In genomic region chr1:996851-997727, GRCh38 we compare ENCODE assay signal across 15 cellular contexts. TPM values are rescaled to one million over a fixed set of nuclear protein-coding genes. Genes with fewer than 3 reads are reported as not detected.
A peak's percentile ranks its signal among the peaks of the same experiment; 100 is the strongest.
DNase-seq lines count a peak whose midpoint lies in the region; ATAC-seq and TF ChIP-seq lines count a peak whose summit lies in the region.
"Had no signal": no experiment of that assay in that cellular context is flagged by ENCODE, and none has a peak within 500 bp of the region (broad histone marks: within the 10 kb centered on the region; RNA-seq: fewer than 3 reads in every experiment).

No MANE protein-coding gene starts in this region.

- H2AK9ac ChIP-seq in IMR-90 (replicated peaks; ENCODE audit: low read depth, low read length, poor library complexity) = peak overlapping the region; percentile 55

- no peak for TF ChIP-seq RAD21 in IMR-90 (IDR thresholded peaks at IDR 0.05; ENCODE audit: low read length)

- no peak overlapping the region; the same call in 1 of the 2 replicates for H3K14ac ChIP-seq in IMR-90 (replicated peaks; ENCODE audit: low read depth, low read length)

- peaks cover 18% of the 10 kb centered on the region for H3K4me1 Mint-ChIP-seq in CD4-positive, alpha-beta T cell (ENCODE audit: low read depth)
- H3K4me1 Mint-ChIP-seq in effector memory CD8-positive, alpha-beta T cell (ENCODE audit: low read depth in 2 of 2) = peaks cover 9 to 10% of the 10 kb centered on the region in 2 donors
- peaks cover 8% of the 10 kb centered on the region for H3K4me1 Mint-ChIP-seq in neural crest cell

- H3K36me3 ChIP-seq in IMR-90 (ENCODE audit: control insufficient read depth, insufficient read depth, low read length) = no peaks in the 10 kb centered on the region
- H3K36me3 ChIP-seq: breast epithelium had no signal

- peaks cover 41% of the 10 kb centered on the region for H3K27me3 ChIP-seq in CD4-positive, alpha-beta T cell (ENCODE audit: control insufficient read depth, insufficient read depth, low read length)
- H3K27me3 ChIP-seq in IMR-90 (ENCODE audit: control insufficient read depth, insufficient read depth, low read length) = no peaks in the 10 kb centered on the region
- H3K27me3 ChIP-seq: SJSA1, testis had no signal

- no peak overlapping the region for H3K18ac ChIP-seq in IMR-90 (ENCODE audit: low read depth, low read length)

- peaks cover 7% of the 10 kb centered on the region; the same call in 1 of the 2 replicates for H4K20me1 ChIP-seq in IMR-90 (ENCODE audit: insufficient read depth, low read length)

- CTCF ChIA-PET in CD4-positive, alpha-beta T cell (lab: Charles Lee) = interaction anchor here (0.6 to 1.1 kb wide), 2 partner anchors 83 to 128 kb away, joined by 3 read pairs; no protein-coding TSS in a partner anchor
- CTCF ChIA-PET in IMR-90 (lab: Yijun Ruan, JAX) = no interaction called here

- TF ChIP-seq POLR2A in IMR-90 (IDR thresholded peaks at IDR 0.05; ENCODE audit: low read depth, low read length) = peak; percentile 46

- H2AK5ac ChIP-seq in IMR-90 (ENCODE audit: low read depth, low read length) = no peak overlapping the region

- BruUV-seq in IMR-90 (replicated peaks; lab: Mats Ljungman, UMichigan) = no TSS peak

- peaks cover 4% of the 10 kb centered on the region for H3K36me3 Mint-ChIP-seq in CD4-positive, alpha-beta T cell (ENCODE audit: low read depth)
- peaks cover 30% of the 10 kb centered on the region for H3K36me3 Mint-ChIP-seq in effector memory CD8-positive, alpha-beta T cell (ENCODE audit: insufficient read depth)
- peaks cover 3% of the 10 kb centered on the region for H3K36me3 Mint-ChIP-seq in neural crest cell (ENCODE audit: low read depth)
- H3K36me3 Mint-ChIP-seq: CD4-positive, CD25-positive, alpha-beta regulatory T cell had no signal

- H3K4me3 Mint-ChIP-seq in CD4-positive, alpha-beta T cell = peak overlapping the region; percentile 79
- peak overlapping the region; percentile 8 to 53 for H3K4me3 Mint-ChIP-seq in effector memory CD8-positive, alpha-beta T cell
- H3K4me3 Mint-ChIP-seq in neural crest cell = peak overlapping the region; percentile 69
- H3K4me3 Mint-ChIP-seq: activated CD8-positive, alpha-beta T cell treated with anti-CD3 and anti-CD28 coated beads, Interleukin-2, amount 10 ng/mL, durations not matched to agents 7 days and 5 days had no signal

- H3K79me1 ChIP-seq in IMR-90 (ENCODE audit: low read depth in 1 of 2, low read length in 2 of 2) = peaks cover 3 to 26% of the 10 kb centered on the region in 2 experiments; a peak in 3 of 4 replicates

- H3K23ac ChIP-seq in IMR-90 (ENCODE audit: low read depth, low read length) = no peak overlapping the region

- H3K9me3 Mint-ChIP-seq in CD4-positive, alpha-beta T cell = peaks cover 4% of the 10 kb centered on the region
- no peaks in the 10 kb centered on the region for H3K9me3 Mint-ChIP-seq in effector memory CD8-positive, alpha-beta T cell
- peaks cover 3% of the 10 kb centered on the region for H3K9me3 Mint-ChIP-seq in neural crest cell

- no peak overlapping the region for H2AFZ ChIP-seq in IMR-90 (replicated peaks; ENCODE audit: low read length, poor library complexity)

- peak overlapping the region; percentile 53 for H3K27ac Mint-ChIP-seq in CD4-positive, alpha-beta T cell
- no peak overlapping the region for H3K27ac Mint-ChIP-seq in effector memory CD8-positive, alpha-beta T cell
- no peak overlapping the region for H3K27ac Mint-ChIP-seq in neural crest cell (ENCODE audit: unreplicated experiment)
- H3K27ac Mint-ChIP-seq: activated CD8-positive, alpha-beta T cell treated with anti-CD3 and anti-CD28 coated beads, Interleukin-2, amount 10 ng/mL, durations not matched to agents 7 days and 5 days; CD4-positive, CD25-positive, alpha-beta regulatory T cell had no signal

- TF ChIP-seq CTCF in CD4-positive, alpha-beta T cell (IDR thresholded peaks at IDR 0.05) = no peak
- no peak for TF ChIP-seq CTCF in IMR-90 (conservative IDR thresholded peaks at IDR 0.05; ENCODE audit: low read depth, low read length)
- TF ChIP-seq CTCF in neural crest cell (conservative IDR thresholded peaks at IDR 0.05) = no peak

- in situ Hi-C loops in IMR-90 (cut with MboI; ENCODE audit: low sequenced_read_pairs) = no loop called here

- H2BK5ac ChIP-seq in IMR-90 (ENCODE audit: low read depth, low read length, poor library complexity, severe bottlenecking) = no peak overlapping the region

- DNase-seq in CD4-positive, alpha-beta T cell = no peak
- DNase-seq in IMR-90 (no peak), neural crest cell (ENCODE audit: low read depth, low spot score) (no peak), LoVo (ENCODE audit: low spot score) (no peak)
- no peak for DNase-seq in effector memory CD8-positive, alpha-beta T cell
- DNase-seq: activated CD8-positive, alpha-beta T cell treated with anti-CD3 and anti-CD28 coated beads, Interleukin-2, amount 10 ng/mL, durations not matched to agents 7 days and 5 days; activated gamma-delta T cell treated with Interleukin-2 at 50 U/mL for 16 hours; CD4-positive, CD25-positive, alpha-beta regulatory T cell; midbrain; stimulated activated CD4-positive, alpha-beta T cell treated with anti-CD3 and anti-CD28 coated beads, Interleukin-15, amount 100 ng/mL, for 24 hours; testis had no signal

- H3K4ac ChIP-seq in IMR-90 (ENCODE audit: low read depth, low read length) = no peak overlapping the region

- H2BK20ac ChIP-seq in IMR-90 (ENCODE audit: low read depth, low read length) = no peak overlapping the region

- POLR2A ChIA-PET in CD4-positive, alpha-beta T cell (lab: Charles Lee) = no interaction called here
- POLR2A ChIA-PET in IMR-90 (lab: Charles Lee; ENCODE audit: unreplicated experiment) = no interaction called here

- H4K8ac ChIP-seq in IMR-90 (ENCODE audit: low read depth in 2 of 2, low read length in 2 of 2) = no peak overlapping the region

- H3K4me3 ChIP-seq in IMR-90 (ENCODE audit: insufficient read depth, low read depth, low read length) = no peak overlapping the region

- H2BK15ac ChIP-seq in IMR-90 (ENCODE audit: low read depth, low read length) = no peak overlapping the region

- no peaks in the 10 kb centered on the region for H3K9me1 ChIP-seq in IMR-90 (ENCODE audit: insufficient read depth, low read length)

- H3K9me3 ChIP-seq in CD4-positive, alpha-beta T cell (ENCODE audit: control insufficient read depth, low read length) = no peaks in the 10 kb centered on the region
- H3K9me3 ChIP-seq in IMR-90 (ENCODE audit: control insufficient read depth, insufficient read depth, low read length) = peaks cover 4% of the 10 kb centered on the region
- H3K9me3 ChIP-seq: testis had no signal

- no peak overlapping the region for H3K27ac ChIP-seq in CD4-positive, alpha-beta T cell (ENCODE audit: low read depth, low read length)
- no peak overlapping the region for H3K27ac ChIP-seq in IMR-90 (ENCODE audit: insufficient read depth, low read length)
- H3K27ac ChIP-seq: breast epithelium, SJSA1, testis had no signal

- no peak overlapping the region for H3K9ac ChIP-seq in IMR-90 (ENCODE audit: low read depth, low read length)

- H3K4me2 ChIP-seq in IMR-90 (ENCODE audit: low read depth, low read length) = no peak overlapping the region

- dilution Hi-C loops in IMR-90 (cut with HindIII; ENCODE audit: low sequenced_read_pairs, unreplicated experiment) = no loop called here

- ATAC-seq in CD4-positive, alpha-beta T cell (ENCODE audit: poor library complexity) = no peak
- ATAC-seq in IMR-90 (ENCODE audit: low read depth) (no peak), GM18873 (IDR thresholded peaks at IDR 0.05; ENCODE audit: low FRiP score, unreplicated experiment) (no peak), GM21526 (IDR thresholded peaks at IDR 0.05; ENCODE audit: low FRiP score, unreplicated experiment) (no peak)
- no peak for ATAC-seq in effector memory CD8-positive, alpha-beta T cell (replicated peaks)
- ATAC-seq: activated CD8-positive, alpha-beta T cell treated with anti-CD3 and anti-CD28 coated beads, Interleukin-2, amount 10 ng/mL, durations not matched to agents 7 days and 5 days had no signal

- H4K91ac ChIP-seq in IMR-90 (ENCODE audit: insufficient read depth, low read depth, low read length) = no peak overlapping the region

- intact Hi-C loops in CD4-positive, alpha-beta T cell (cut with DNase I, micrococcal nuclease) = no loop called here
- intact Hi-C loops in IMR-90 (cut with micrococcal nuclease) = no loop called here

- peaks cover 39% of the 10 kb centered on the region for H3K27me3 Mint-ChIP-seq in CD4-positive, alpha-beta T cell
- H3K27me3 Mint-ChIP-seq in effector memory CD8-positive, alpha-beta T cell = peaks cover 39 to 66% of the 10 kb centered on the region in 2 donors
- H3K27me3 Mint-ChIP-seq in neural crest cell (ENCODE audit: low read depth) = peaks cover 40% of the 10 kb centered on the region

- H3K56ac ChIP-seq in IMR-90 (ENCODE audit: extremely low read depth, insufficient read depth, low read length) = no peak overlapping the region

- peaks cover 4% of the 10 kb centered on the region; the same call in 1 of the 2 replicates for H3K4me1 ChIP-seq in IMR-90 (ENCODE audit: control insufficient read depth, insufficient read depth, low read length)

- H4K5ac ChIP-seq in IMR-90 (ENCODE audit: low read depth, low read length) = no peak overlapping the region

- H2BK120ac ChIP-seq in IMR-90 (ENCODE audit: low read depth, low read length) = no peak overlapping the region

- 86% methylated on average over 11 of the region's 24 CpGs; no CpG with 5 or more reads in 1 of the 2 experiments for WGBS in IMR-90 (ENCODE audit: extremely low coverage in 2 of 2, insufficient read length in 1 of 2), 2 experiments

RNA-seq across cellular contexts. Expression of gene HES4, which starts 2.8 kb away (rescaled TPM):
- total RNA-seq in CD4-positive, alpha-beta T cell = 10 to 100 TPM; 29.0 to 30.9 TPM
- total RNA-seq in IMR-90 (2012; rRNA removed) (1.4 and 3.1 TPM in 2 replicates), neural crest cell (35.7 and 38.0 TPM in 2 replicates)
- polyA plus RNA-seq in IMR-90 (2012; rRNA removed) = 11.7 and 18.9 TPM in 2 replicates
- polyA plus RNA-seq in IMR-90 (2012; cell fraction: cytosol; rRNA removed) = 21.4 and 27.9 TPM in 2 replicates
- polyA plus RNA-seq in IMR-90 (2012; cell fraction: nucleus; rRNA removed; ENCODE audit: low replicate concordance) = 217 and 369 TPM in 2 replicates

RNA-seq across cellular contexts. Expression of gene PERM1, which starts 15.2 kb away (rescaled TPM):
- not detected for total RNA-seq in CD4-positive, alpha-beta T cell
- not detected in 2 replicates for total RNA-seq in IMR-90 (2012; rRNA removed)
- not detected in 2 replicates for polyA plus RNA-seq in IMR-90 (2012; rRNA removed)
- polyA plus RNA-seq in IMR-90 (2012; cell fraction: cytosol; rRNA removed) = not detected in 2 replicates
- polyA plus RNA-seq in IMR-90 (2012; cell fraction: nucleus; rRNA removed; ENCODE audit: low replicate concordance) = 0.02 and 0.03 TPM in 2 replicates
- total RNA-seq in neural crest cell = 0.11 TPM in 1 of 2 replicates, not detected in the other
- total RNA-seq: activated CD8-positive, alpha-beta T cell treated with anti-CD3 and anti-CD28 coated beads, Interleukin-2, amount 10 ng/mL, durations not matched to agents 7 days and 5 days; CD4-positive, CD25-positive, alpha-beta regulatory T cell had no signal
- polyA plus RNA-seq: CD4-positive, CD25-positive, alpha-beta regulatory T cell had no signal

RNA-seq across cellular contexts. Expression of gene ISG15, which starts 16.2 kb away (rescaled TPM):
- total RNA-seq in CD4-positive, alpha-beta T cell = 10 to 100 TPM; 38.0 to 38.9 TPM
- 92.2 and 105 TPM in 2 replicates for total RNA-seq in IMR-90 (2012; rRNA removed)
- 99.1 and 138 TPM in 2 replicates for polyA plus RNA-seq in IMR-90 (2012; rRNA removed)
- 153 and 262 TPM in 2 replicates for polyA plus RNA-seq in IMR-90 (2012; cell fraction: cytosol; rRNA removed)
- polyA plus RNA-seq in IMR-90 (2012; cell fraction: nucleus; rRNA removed; ENCODE audit: low replicate concordance) = 50.0 and 115 TPM in 2 replicates
- total RNA-seq in neural crest cell = 17.4 and 22.3 TPM in 2 replicates

RNA-seq across cellular contexts. Expression of gene AGRN, which starts 22.8 kb away (rescaled TPM):
- 1 to 10 TPM; 1.5 to 2.0 TPM for total RNA-seq in CD4-positive, alpha-beta T cell
- total RNA-seq in IMR-90 (2012; rRNA removed) (8.1 and 11.4 TPM in 2 replicates), neural crest cell (192 and 203 TPM in 2 replicates)
- polyA plus RNA-seq in IMR-90 (2012; rRNA removed) = 115 and 124 TPM in 2 replicates
- 128 and 199 TPM in 2 replicates for polyA plus RNA-seq in IMR-90 (2012; cell fraction: cytosol; rRNA removed)
- polyA plus RNA-seq in IMR-90 (2012; cell fraction: nucleus; rRNA removed; ENCODE audit: low replicate concordance) = 291 and 688 TPM in 2 replicates

RNA-seq across cellular contexts. Expression of gene PLEKHN1, which starts 30.8 kb away (rescaled TPM):
- under 1 TPM; 0.69 to 0.95 TPM for total RNA-seq in CD4-positive, alpha-beta T cell
- total RNA-seq in IMR-90 (2012; rRNA removed) = 0.28 and 0.54 TPM in 2 replicates
- polyA plus RNA-seq in IMR-90 (2012; rRNA removed) = 2.1 and 2.3 TPM in 2 replicates
- 0.66 and 1.7 TPM in 2 replicates for polyA plus RNA-seq in IMR-90 (2012; cell fraction: cytosol; rRNA removed)
- polyA plus RNA-seq in IMR-90 (2012; cell fraction: nucleus; rRNA removed; ENCODE audit: low replicate concordance) = 8.1 and 24.8 TPM in 2 replicates
- not detected in 2 replicates for total RNA-seq in neural crest cell
